ENCODE assay signal across 8 cellular contexts in the genomic region with DNA sequence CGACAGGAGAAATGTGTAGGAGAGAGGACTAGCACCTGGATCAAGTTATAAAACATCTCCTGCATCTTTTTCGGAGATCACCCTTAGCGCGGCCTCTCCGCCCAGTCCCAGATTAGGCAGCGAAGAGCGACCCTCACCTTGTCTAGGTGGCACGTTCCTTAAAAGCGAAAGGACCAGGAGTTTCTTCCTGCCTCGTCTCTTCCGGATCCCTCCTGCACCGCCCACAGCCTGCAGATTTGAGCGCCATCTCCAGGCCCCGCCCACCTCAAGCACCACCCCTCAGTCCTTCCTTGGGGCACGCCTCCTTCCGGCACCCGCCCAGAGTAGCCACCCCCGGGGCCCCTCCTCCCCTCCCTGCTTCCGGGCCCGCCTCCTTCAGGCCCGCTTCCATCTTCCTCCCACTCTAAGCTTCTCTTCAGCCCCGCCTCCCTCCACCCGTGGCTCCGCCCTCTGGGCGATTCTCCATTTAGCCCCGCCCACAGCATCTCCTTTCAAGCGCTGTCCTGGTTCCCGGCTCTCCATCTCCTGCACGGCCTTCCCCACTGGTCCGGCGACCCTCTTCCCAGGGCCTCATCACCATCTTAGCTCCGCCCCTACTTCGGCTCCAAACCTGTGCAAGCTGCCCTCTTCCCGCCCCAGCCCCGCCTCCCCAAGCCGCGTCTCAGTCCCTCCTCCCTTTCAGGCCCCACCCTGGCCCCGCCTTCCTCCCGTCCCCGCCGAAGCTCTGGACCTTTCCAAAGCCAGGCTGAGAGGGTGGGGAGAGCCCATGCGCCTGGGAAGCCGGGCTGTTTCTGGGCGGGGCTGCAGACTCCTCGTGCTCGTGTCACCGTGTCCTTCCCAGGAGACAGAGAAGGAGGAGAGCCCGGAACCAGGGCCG. TPM values are rescaled to one million over a fixed set of nuclear protein-coding genes. Genes with fewer than 3 reads are reported as not detected.
DNase-seq lines count a peak whose midpoint lies in the region; ATAC-seq and TF ChIP-seq lines count a peak whose summit lies in the region.

No MANE protein-coding gene starts in this region.

- H3K4me2 ChIP-seq in SK-N-SH, result peak overlapping the region; percentile 96

- H3K36me3 Mint-ChIP-seq in activated naive CD4-positive, alpha-beta T cell treated with anti-CD3 and anti-CD28 coated beads, Interleukin-2, amount 50 U/mL, for 72 hours, result peaks cover 26 to 31% of the 10 kb centered on the region in 2 donors

- peak overlapping the region; percentile 93 for H2AFZ ChIP-seq in SK-N-SH (ENCODE audit: low read depth)

- H3K4me3 ChIP-seq in SK-N-SH (ENCODE audit: low read depth in 2 of 2, low read length in 1 of 2) (peak overlapping the region; percentile 88 to 89), suprapubic skin (peak overlapping the region; percentile 74)

- TF ChIP-seq POLR2A in suprapubic skin (IDR thresholded peaks at IDR 0.05), result peak in 1 of 2 donors; percentile 49

- H3K27ac ChIP-seq in SK-N-SH (ENCODE audit: low read depth in 2 of 2, low read length in 1 of 2) (peak overlapping the region; percentile 94 to 96), suprapubic skin (peak overlapping the region; percentile 99)

- POLR2A ChIA-PET in GM10248 (lab: Yijun Ruan, JAX) (interaction anchor here (0.5 to 1.6 kb wide), 16 partner anchors 8 to 727 kb away, joined by 3 to 10 read pairs (median 4); a partner anchor contains a TSS), SK-N-SH (lab: Yijun Ruan, JAX) (interaction anchor here (0.7 to 2.4 kb wide), 15 partner anchors 8 to 261 kb away, joined by 3 to 9 read pairs (median 3); a partner anchor contains a TSS)

- H3K9me3 ChIP-seq in SK-N-SH (no peaks in the 10 kb centered on the region), suprapubic skin (no peaks in the 10 kb centered on the region)

- no peaks in the 10 kb centered on the region for H3K27me3 ChIP-seq in SK-N-SH (ENCODE audit: insufficient read depth)
- H3K27me3 ChIP-seq in suprapubic skin, result no peaks in the 10 kb centered on the region

- CTCF ChIA-PET in GM10248 (lab: Yijun Ruan, JAX), result interaction anchor here (0.9 to 2.0 kb wide), 9 partner anchors 12 to 775 kb away, joined by 3 to 7 read pairs (median 3); a partner anchor contains a TSS
- CTCF ChIA-PET in SK-N-SH (lab: Yijun Ruan, JAX), result interaction anchor here (0.8 to 2.7 kb wide), 6 partner anchors 29 to 201 kb away, joined by 3 to 13 read pairs (median 4); no protein-coding TSS in a partner anchor

- peaks cover 21 to 23% of the 10 kb centered on the region in 2 experiments; a peak in 3 of 4 replicates for H3K4me1 ChIP-seq in SK-N-SH (ENCODE audit: control insufficient read depth in 1 of 2, insufficient read depth in 2 of 2, low read depth in 1 of 2, low read length in 1 of 2)
- H3K4me1 ChIP-seq in suprapubic skin, result peaks cover 42% of the 10 kb centered on the region

- H3K27ac Mint-ChIP-seq in activated naive CD4-positive, alpha-beta T cell treated with anti-CD3 and anti-CD28 coated beads, Interleukin-2, amount 50 U/mL, for 72 hours, result peak overlapping the region; percentile 93 to 97

- peak; percentile 82 for ATAC-seq in HG02610 (IDR thresholded peaks at IDR 0.05; ENCODE audit: unreplicated experiment)
- peak; percentile 76 to 87 for ATAC-seq in activated naive CD4-positive, alpha-beta T cell treated with anti-CD3 and anti-CD28 coated beads, Interleukin-2, amount 50 U/mL, for 72 hours

- H4K20me1 ChIP-seq in SK-N-SH (ENCODE audit: insufficient read depth), result peaks cover 38% of the 10 kb centered on the region

- no peaks in the 10 kb centered on the region for H3K9me3 Mint-ChIP-seq in activated naive CD4-positive, alpha-beta T cell treated with anti-CD3 and anti-CD28 coated beads, Interleukin-2, amount 50 U/mL, for 72 hours

- TF ChIP-seq CTCF in GM10248 (IDR thresholded peaks at IDR 0.05; ENCODE audit: control extremely low read depth, extremely low read depth, low read depth, missing control alignments), result no peak
- no peak for TF ChIP-seq CTCF in SK-N-SH (IDR thresholded peaks at IDR 0.05)
- no peak for TF ChIP-seq CTCF in suprapubic skin (IDR thresholded peaks at IDR 0.05)

- peaks cover 53% of the 10 kb centered on the region for H3K79me2 ChIP-seq in SK-N-SH (ENCODE audit: insufficient read depth)

- TF ChIP-seq RAD21 in SK-N-SH (IDR thresholded peaks at IDR 0.05; ENCODE audit: low read length), result no peak

- under 1% methylated on average over 36 of the region's 49 CpGs for WGBS in SK-N-SH (ENCODE audit: low lambda C conversion rate)
- under 1% methylated on average over 44 of the region's 49 CpGs for WGBS in suprapubic skin

- peak overlapping the region; percentile 99 for H3K9ac ChIP-seq in SK-N-SH

- H3K36me3 ChIP-seq in SK-N-SH (replicated peaks in 1 of 2; ENCODE audit: control insufficient read depth in 1 of 2, insufficient read depth in 2 of 2, low read length in 1 of 2), result peaks cover 0 to 6% of the 10 kb centered on the region in 2 experiments
- H3K36me3 ChIP-seq in suprapubic skin, result no peaks in the 10 kb centered on the region

- TF ChIP-seq EP300 in SK-N-SH (IDR thresholded peaks at IDR 0.05; ENCODE audit: borderline replicate concordance in 1 of 2, low read depth in 1 of 2, low read length in 1 of 2), result no peak
- no peak for TF ChIP-seq EP300 in suprapubic skin (IDR thresholded peaks at IDR 0.05)

- no peaks in the 10 kb centered on the region for H3K9me2 ChIP-seq in SK-N-SH

- peak; percentile 99 for DNase-seq in GM10248 (ENCODE audit: extremely low spot score)
- DNase-seq in NCI-H1092 (lab: John Stamatoyannopoulos, UW), result peak; percentile 100
- DNase-seq in SK-N-SH, result peak; percentile 98
- DNase-seq in activated naive CD4-positive, alpha-beta T cell treated with anti-CD3 and anti-CD28 coated beads, Interleukin-2, amount 50 U/mL, for 72 hours (ENCODE audit: low spot score in 2 of 2), result peak; percentile 99
- peak; percentile 99 for DNase-seq in globus pallidus (ENCODE audit: low spot score)
- DNase-seq in nucleus accumbens (lab: John Stamatoyannopoulos, UW), result peak; percentile 93 to 100 (median 100)
- DNase-seq in suprapubic skin (ENCODE audit: low spot score in 2 of 2), result peak; percentile 99 to 100

- peaks cover 8% of the 10 kb centered on the region for H3F3A ChIP-seq in SK-N-SH (replicated peaks; ENCODE audit: insufficient read depth)

TF ChIP-seq in SK-N-SH, 30 proteins besides CTCF, POLR2A, EP300 and RAD21 (continues in another document):
- TF ChIP-seq RXRA (IDR thresholded peaks at IDR 0.05; ENCODE audit: borderline replicate concordance, low read depth), result no peak
- TF ChIP-seq, protein P1, sequence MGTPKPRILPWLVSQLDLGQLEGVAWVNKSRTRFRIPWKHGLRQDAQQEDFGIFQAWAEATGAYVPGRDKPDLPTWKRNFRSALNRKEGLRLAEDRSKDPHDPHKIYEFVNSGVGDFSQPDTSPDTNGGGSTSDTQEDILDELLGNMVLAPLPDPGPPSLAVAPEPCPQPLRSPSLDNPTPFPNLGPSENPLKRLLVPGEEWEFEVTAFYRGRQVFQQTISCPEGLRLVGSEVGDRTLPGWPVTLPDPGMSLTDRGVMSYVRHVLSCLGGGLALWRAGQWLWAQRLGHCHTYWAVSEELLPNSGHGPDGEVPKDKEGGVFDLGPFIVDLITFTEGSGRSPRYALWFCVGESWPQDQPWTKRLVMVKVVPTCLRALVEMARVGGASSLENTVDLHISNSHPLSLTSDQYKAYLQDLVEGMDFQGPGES (IDR thresholded peaks at IDR 0.05; ENCODE audit: low read depth, low read length), result no peak
- TF ChIP-seq, protein P2, sequence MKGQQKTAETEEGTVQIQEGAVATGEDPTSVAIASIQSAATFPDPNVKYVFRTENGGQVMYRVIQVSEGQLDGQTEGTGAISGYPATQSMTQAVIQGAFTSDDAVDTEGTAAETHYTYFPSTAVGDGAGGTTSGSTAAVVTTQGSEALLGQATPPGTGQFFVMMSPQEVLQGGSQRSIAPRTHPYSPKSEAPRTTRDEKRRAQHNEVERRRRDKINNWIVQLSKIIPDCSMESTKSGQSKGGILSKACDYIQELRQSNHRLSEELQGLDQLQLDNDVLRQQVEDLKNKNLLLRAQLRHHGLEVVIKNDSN (IDR thresholded peaks at IDR 0.05; ENCODE audit: borderline replicate concordance, low read depth), result no peak
- TF ChIP-seq CHD2 (IDR thresholded peaks at IDR 0.05; ENCODE audit: low read length, partially characterized antibody), result peak; percentile 41
- no peak for TF ChIP-seq SMC3 (IDR thresholded peaks at IDR 0.05; ENCODE audit: low read depth, low read length)
- no peak for TF ChIP-seq EZH2phosphoT487 (IDR thresholded peaks at IDR 0.05; ENCODE audit: borderline replicate concordance, low read depth)
- TF ChIP-seq FOXJ3 (CRISPR knock-in tag; IDR thresholded peaks at IDR 0.05), result no peak
- peak; percentile 93 for TF ChIP-seq MXI1 (IDR thresholded peaks at IDR 0.05; ENCODE audit: low read depth, low read length)
- TF ChIP-seq GATA2 (CRISPR knock-in tag; IDR thresholded peaks at IDR 0.05), result no peak
- TF ChIP-seq FOSL2 (IDR thresholded peaks at IDR 0.05; ENCODE audit: borderline replicate concordance, low read depth), result no peak
- peak; percentile 96 for TF ChIP-seq POLR2AphosphoS5 (IDR thresholded peaks at IDR 0.05; ENCODE audit: low read depth, low read length)
- TF ChIP-seq TCF12 (IDR thresholded peaks at IDR 0.05), result no peak
- TF ChIP-seq ELF1 (IDR thresholded peaks at IDR 0.05), result peak; percentile 84
- TF ChIP-seq, protein P3, sequence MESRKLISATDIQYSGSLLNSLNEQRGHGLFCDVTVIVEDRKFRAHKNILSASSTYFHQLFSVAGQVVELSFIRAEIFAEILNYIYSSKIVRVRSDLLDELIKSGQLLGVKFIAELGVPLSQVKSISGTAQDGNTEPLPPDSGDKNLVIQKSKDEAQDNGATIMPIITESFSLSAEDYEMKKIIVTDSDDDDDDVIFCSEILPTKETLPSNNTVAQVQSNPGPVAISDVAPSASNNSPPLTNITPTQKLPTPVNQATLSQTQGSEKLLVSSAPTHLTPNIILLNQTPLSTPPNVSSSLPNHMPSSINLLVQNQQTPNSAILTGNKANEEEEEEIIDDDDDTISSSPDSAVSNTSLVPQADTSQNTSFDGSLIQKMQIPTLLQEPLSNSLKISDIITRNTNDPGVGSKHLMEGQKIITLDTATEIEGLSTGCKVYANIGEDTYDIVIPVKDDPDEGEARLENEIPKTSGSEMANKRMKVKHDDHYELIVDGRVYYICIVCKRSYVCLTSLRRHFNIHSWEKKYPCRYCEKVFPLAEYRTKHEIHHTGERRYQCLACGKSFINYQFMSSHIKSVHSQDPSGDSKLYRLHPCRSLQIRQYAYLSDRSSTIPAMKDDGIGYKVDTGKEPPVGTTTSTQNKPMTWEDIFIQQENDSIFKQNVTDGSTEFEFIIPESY (IDR thresholded peaks at IDR 0.05; ENCODE audit: borderline replicate concordance, low read depth), result no peak

RNA-seq across cellular contexts. Expression of a gene that starts 0.6 kb away (rescaled TPM):
- polyA plus RNA-seq in SK-N-SH (2012; rRNA removed), result 123 and 130 TPM in 2 replicates
- polyA plus RNA-seq in SK-N-SH (2012; cell fraction: cytosol; rRNA removed), result 71.6 and 108 TPM in 2 replicates
- polyA plus RNA-seq in SK-N-SH (2012; cell fraction: nucleus; rRNA removed), result 68.3 and 69.8 TPM in 2 replicates
- total RNA-seq in activated naive CD4-positive, alpha-beta T cell treated with anti-CD3 and anti-CD28 coated beads, Interleukin-2, amount 50 U/mL, for 72 hours, result 100 to 1,000 TPM; 125 to 148 TPM
- total RNA-seq in suprapubic skin, result 100 to 1,000 TPM in 1 of 4 donors, 10 to 100 TPM in 3; 78.5 to 110 (median 86.6) TPM

Comparison
In these comparisons a context has a peak if more than half of its experiments do, and no peak if none do; other contexts are left out.
1. Peak in every context shown above with its lines: DNase-seq, ATAC-seq, H3K4me3 ChIP-seq and H3K27ac ChIP-seq.